9 cellular contexts compared by ENCODE assay signal in genomic region chr12:27534060-27534764, GRCh38. TPM values are rescaled to one million over a fixed set of nuclear protein-coding genes. Genes with fewer than 3 reads are reported as not detected.
DNase-seq lines count a peak whose midpoint lies in the region; ATAC-seq and TF ChIP-seq lines count a peak whose summit lies in the region.
"Had no signal": no experiment of that assay in that cellular context is flagged by ENCODE, and none has a peak within 500 bp of the region (broad histone marks: within the 10 kb centered on the region; RNA-seq: fewer than 3 reads in every experiment).

No MANE protein-coding gene starts in this region.

- no peaks in the 10 kb centered on the region for H3K9me3 ChIP-seq in MG63
- H3K9me3 ChIP-seq in mucosa of descending colon = no peaks in the 10 kb centered on the region

- peaks cover 17% of the 10 kb centered on the region for H3K36me3 ChIP-seq in MG63
- no peaks in the 10 kb centered on the region for H3K36me3 ChIP-seq in mucosa of descending colon (ENCODE audit: low read depth)

- intact Hi-C loops in sciatic nerve (cut with DNase I) = no loop called here
- intact Hi-C loops in mucosa of descending colon (cut with DNase I, micrococcal nuclease) = no loop called here

- TF ChIP-seq CTCF in mucosa of descending colon (IDR thresholded peaks at IDR 0.05) = no peak

- H3K27ac ChIP-seq in cingulate gyrus (ENCODE audit: low read depth, low read length) = peak overlapping the region; percentile 13

- DNase-seq in Caki2 (ENCODE audit: low read depth) = peak; percentile 66
- no peak for DNase-seq in MG63
- DNase-seq in sciatic nerve (ENCODE audit: low spot score) = no peak
- DNase-seq in mucosa of descending colon = no peak
- no peak for DNase-seq in effector CD4-positive, alpha-beta T cell

- H3K4me3 ChIP-seq in MG63 (no peak overlapping the region), mucosa of descending colon (no peak overlapping the region)

- no peaks in the 10 kb centered on the region for H3K4me1 ChIP-seq in mucosa of descending colon (ENCODE audit: low read depth)

- ATAC-seq in GM19397 (IDR thresholded peaks at IDR 0.05; ENCODE audit: unreplicated experiment) (peak; percentile 62), HG03571 (IDR thresholded peaks at IDR 0.05; ENCODE audit: unreplicated experiment) (peak; percentile 60), sciatic nerve (no peak), mucosa of descending colon (no peak)
- ATAC-seq: esophagus mucosa had no signal

- no peaks in the 10 kb centered on the region for H3K27me3 ChIP-seq in MG63

- in situ Hi-C loops in Caki2 (cut with HindIII; ENCODE audit: low pct_unique_long_range_greater_than_20kb, low sequenced_read_pairs) = no loop called here

RNA-seq across cellular contexts. Expression of gene PPFIBP1, which starts 10.2 kb away (rescaled TPM):
- 50.7 and 55.8 TPM in 2 replicates for total RNA-seq in Caki2 (2014; rRNA removed; shearing (Covaris generic); ENCODE audit: low replicate concordance)
- total RNA-seq in MG63 (2014; rRNA removed; shearing (Covaris generic); ENCODE audit: low replicate concordance) = 42.3 and 45.7 TPM in 2 replicates
- 146 TPM for total RNA-seq in sciatic nerve
- total RNA-seq in mucosa of descending colon = 10 to 100 TPM; 37.0 to 79.4 (median 40.4) TPM

Comparison
In these comparisons a context has a peak if more than half of its experiments do, and no peak if none do; other contexts are left out.
1. ATAC-seq: peak in GM19397 (single experiment) and HG03571 (single experiment); none in sciatic nerve (single experiment) and mucosa of descending colon (single experiment).